ENCODE assay signal across 18 cellular contexts in the genomic region with DNA sequence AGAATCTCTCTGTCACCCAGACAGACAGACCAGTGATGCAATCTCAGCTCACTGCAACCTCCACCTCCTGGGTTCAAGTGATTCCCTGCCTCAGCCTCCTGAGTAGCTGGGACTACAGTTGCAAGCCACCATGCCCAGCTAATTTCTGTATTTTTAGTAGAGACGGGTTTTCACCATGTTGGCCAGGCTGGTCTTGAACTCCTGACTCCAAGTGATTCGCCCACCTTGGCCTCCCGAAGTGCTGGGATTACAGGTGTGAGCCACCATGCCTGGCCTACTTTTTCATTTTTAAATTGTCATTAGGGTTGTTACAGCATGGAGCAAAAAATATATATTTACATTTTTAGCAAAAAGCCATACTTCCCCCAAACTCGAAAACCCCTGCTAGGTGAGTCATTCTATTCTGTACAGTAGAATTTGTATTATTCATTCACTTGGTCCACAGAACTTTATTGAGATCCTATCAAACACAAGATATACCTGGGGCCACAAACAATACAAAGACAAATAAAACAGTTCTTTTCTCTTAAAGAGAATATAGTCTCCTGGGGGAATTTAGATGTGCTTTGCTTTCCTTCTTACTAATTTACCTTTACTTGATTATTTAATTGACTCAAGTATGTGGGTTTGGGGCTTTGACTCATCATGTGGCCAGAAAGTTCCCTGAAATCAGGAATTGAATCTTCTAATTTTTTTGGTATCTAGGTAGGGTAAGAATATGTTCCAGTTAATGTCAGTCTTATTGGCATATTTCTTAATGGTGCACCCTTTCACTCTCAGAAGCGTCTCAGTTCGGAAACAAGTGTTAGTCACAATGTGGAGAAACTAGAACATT. TPM values are rescaled to one million over a fixed set of nuclear protein-coding genes. Genes with fewer than 3 reads are reported as not detected.
DNase-seq lines count a peak whose midpoint lies in the region; ATAC-seq and TF ChIP-seq lines count a peak whose summit lies in the region.
"Had no signal": no experiment of that assay in that cellular context is flagged by ENCODE, and none has a peak within 500 bp of the region (broad histone marks: within the 10 kb centered on the region; RNA-seq: fewer than 3 reads in every experiment).

No MANE protein-coding gene starts in this region.

- no peaks in the 10 kb centered on the region for H3K27me3 ChIP-seq in thyroid gland
- H3K27me3 ChIP-seq: BLaER1 treated with 17β-estradiol and CSF1 and Interleukin-3, amounts not matched to agents 10 nM and 100 nM; esophagus squamous epithelium; ovary; SJCRH30 had no signal

- POLR2A ChIA-PET in naive thymus-derived CD8-positive, alpha-beta T cell (lab: Charles Lee): interaction anchor here (0.6 kb wide), 2 partner anchors 51 to 86 kb away, joined by 3 to 5 read pairs; no protein-coding TSS in a partner anchor

- 96 to 97% methylated on average over 6 of the region's 6 CpGs for WGBS in thyroid gland, 2 donors

- no peaks in the 10 kb centered on the region for H3K27me3 Mint-ChIP-seq in activated T-helper 2 cell treated with anti-CD3 and anti-CD28 coated beads, Interferon-gamma antibody, Interleukin-2, Interleukin-4, amounts not matched to agents 10 μg/mL and 5 μg/mL and 100 μg/mL, durations not matched to agents 14 hours and 24 hours and 36 hours (ENCODE audit: low read depth)
- no peaks in the 10 kb centered on the region for H3K27me3 Mint-ChIP-seq in naive thymus-derived CD8-positive, alpha-beta T cell
- H3K27me3 Mint-ChIP-seq: type B pancreatic cell had no signal

- no peak overlapping the region for H3K27ac ChIP-seq in thyroid gland
- H3K27ac ChIP-seq: esophagus squamous epithelium, ovary, SJCRH30 had no signal

- H3K4me3 ChIP-seq in thyroid gland (replicated peaks in 1 of 3): no peak overlapping the region
- H3K4me3 ChIP-seq: BLaER1 treated with 17β-estradiol and CSF1 and Interleukin-3, amounts not matched to agents 10 nM and 100 nM; esophagus squamous epithelium; ovary; SJCRH30 had no signal

- H3K4me3 Mint-ChIP-seq in activated T-helper 2 cell treated with anti-CD3 and anti-CD28 coated beads, Interferon-gamma antibody, Interleukin-2, Interleukin-4, amounts not matched to agents 10 μg/mL and 5 μg/mL and 100 μg/mL, durations not matched to agents 14 hours and 24 hours and 36 hours (ENCODE audit: low read depth): peak overlapping the region; percentile 5
- H3K4me3 Mint-ChIP-seq in naive thymus-derived CD8-positive, alpha-beta T cell: peak overlapping the region in 7 of 10 donors; percentile 4 to 68 (median 23)
- H3K4me3 Mint-ChIP-seq: type B pancreatic cell had no signal

- no peaks in the 10 kb centered on the region for H3K9me3 ChIP-seq in thyroid gland
- H3K9me3 ChIP-seq: esophagus squamous epithelium, ovary, SJCRH30 had no signal

- ATAC-seq in HG02610 (IDR thresholded peaks at IDR 0.05; ENCODE audit: unreplicated experiment) (peak; percentile 53), HG03565 (IDR thresholded peaks at IDR 0.05; ENCODE audit: unreplicated experiment) (no peak)
- ATAC-seq in naive thymus-derived CD8-positive, alpha-beta T cell: peak in 1 of 2 donors; percentile 24

- H3K36me3 ChIP-seq in thyroid gland: no peaks in the 10 kb centered on the region
- H3K36me3 ChIP-seq: esophagus squamous epithelium, ovary, SJCRH30 had no signal

- peak; percentile 54 for DNase-seq in activated CD4-positive, alpha-beta T cell treated with anti-CD3 and anti-CD28 coated beads for 48 hours
- no peak for DNase-seq in activated CD4-positive, alpha-beta T cell treated with anti-CD3 and anti-CD28 coated beads, Interleukin-2, amount 50 U/mL, for 1 hour
- DNase-seq in activated T-helper 2 cell treated with anti-CD3 and anti-CD28 coated beads, Interferon-gamma antibody, Interleukin-2, Interleukin-4, amounts not matched to agents 10 μg/mL and 5 μg/mL and 100 μg/mL, durations not matched to agents 14 hours and 24 hours and 36 hours (ENCODE audit: low spot score): no peak
- DNase-seq in naive thymus-derived CD8-positive, alpha-beta T cell: no peak
- DNase-seq in thyroid gland: no peak
- no peak for DNase-seq in activated gamma-delta T cell (lab: John Stamatoyannopoulos, UW)
- DNase-seq: DMS79 treated with DMSO at 0.1 percent for 48 hours, esophagus squamous epithelium, MV-4-11, NCI-H2081 treated with DMSO at 0.1 percent for 48 hours, NCI-H526, OCI-M1, ovary, SJCRH30 had no signal

- peaks cover 11% of the 10 kb centered on the region for H3K9me3 Mint-ChIP-seq in activated T-helper 2 cell treated with anti-CD3 and anti-CD28 coated beads, Interferon-gamma antibody, Interleukin-2, Interleukin-4, amounts not matched to agents 10 μg/mL and 5 μg/mL and 100 μg/mL, durations not matched to agents 14 hours and 24 hours and 36 hours
- H3K9me3 Mint-ChIP-seq in naive thymus-derived CD8-positive, alpha-beta T cell: no peaks in the 10 kb centered on the region
- H3K9me3 Mint-ChIP-seq: type B pancreatic cell had no signal

- intact Hi-C loops in activated T-helper 2 cell treated with anti-CD3 and anti-CD28 coated beads, Interferon-gamma antibody, Interleukin-2, Interleukin-4, amounts not matched to agents 10 μg/mL and 5 μg/mL and 100 μg/mL, durations not matched to agents 14 hours and 24 hours and 36 hours (cut with micrococcal nuclease): loop anchor here (1.0 to 2.0 kb wide), 5 partner anchors 12 to 81 kb away; no protein-coding TSS in a partner anchor
- intact Hi-C loops in thyroid gland (cut with DNase I): no loop called here

- peaks cover 17% of the 10 kb centered on the region for H3K36me3 Mint-ChIP-seq in activated T-helper 2 cell treated with anti-CD3 and anti-CD28 coated beads, Interferon-gamma antibody, Interleukin-2, Interleukin-4, amounts not matched to agents 10 μg/mL and 5 μg/mL and 100 μg/mL, durations not matched to agents 14 hours and 24 hours and 36 hours (ENCODE audit: low read depth)
- peaks cover 0 to 71% (median 15%) of the 10 kb centered on the region in 3 donors for H3K36me3 Mint-ChIP-seq in naive thymus-derived CD8-positive, alpha-beta T cell

- H3K27ac Mint-ChIP-seq in activated T-helper 2 cell treated with anti-CD3 and anti-CD28 coated beads, Interferon-gamma antibody, Interleukin-2, Interleukin-4, amounts not matched to agents 10 μg/mL and 5 μg/mL and 100 μg/mL, durations not matched to agents 14 hours and 24 hours and 36 hours: peak overlapping the region; percentile 85
- H3K27ac Mint-ChIP-seq in naive thymus-derived CD8-positive, alpha-beta T cell: peak overlapping the region in 9 of 10 donors; percentile 18 to 89 (median 62)

- TF ChIP-seq POLR2A in thyroid gland (IDR thresholded peaks at IDR 0.05): no peak

- no peaks in the 10 kb centered on the region for H3K4me1 ChIP-seq in thyroid gland
- H3K4me1 ChIP-seq: esophagus squamous epithelium, SJCRH30 had no signal

- TF ChIP-seq CTCF in thyroid gland (IDR thresholded peaks at IDR 0.05): no peak

- H3K4me1 Mint-ChIP-seq in activated T-helper 2 cell treated with anti-CD3 and anti-CD28 coated beads, Interferon-gamma antibody, Interleukin-2, Interleukin-4, amounts not matched to agents 10 μg/mL and 5 μg/mL and 100 μg/mL, durations not matched to agents 14 hours and 24 hours and 36 hours (ENCODE audit: low read depth): peaks cover 33% of the 10 kb centered on the region
- H3K4me1 Mint-ChIP-seq in naive thymus-derived CD8-positive, alpha-beta T cell: peaks cover 30 to 79% (median 73%) of the 10 kb centered on the region in 4 donors

RNA-seq across cellular contexts. Expression of a gene that starts 16.6 kb away (rescaled TPM):
- 207 and 217 TPM in 2 replicates for total RNA-seq in activated T-helper 2 cell treated with anti-CD3 and anti-CD28 coated beads, Interferon-gamma antibody, Interleukin-2, Interleukin-4, amounts not matched to agents 10 μg/mL and 5 μg/mL and 100 μg/mL, durations not matched to agents 14 hours and 24 hours and 36 hours
- total RNA-seq in naive thymus-derived CD8-positive, alpha-beta T cell: 100 to 1,000 TPM; 282 to 291 TPM
- polyA plus RNA-seq in naive thymus-derived CD8-positive, alpha-beta T cell: 100 to 1,000 TPM; 519 to 765 (median 628) TPM
- total RNA-seq in thyroid gland: 100 to 1,000 TPM; 103 to 204 (median 166) TPM

RNA-seq across cellular contexts. Expression of a gene that starts 36.9 kb away (rescaled TPM):
- total RNA-seq in activated T-helper 2 cell treated with anti-CD3 and anti-CD28 coated beads, Interferon-gamma antibody, Interleukin-2, Interleukin-4, amounts not matched to agents 10 μg/mL and 5 μg/mL and 100 μg/mL, durations not matched to agents 14 hours and 24 hours and 36 hours: 58.2 and 60.5 TPM in 2 replicates
- total RNA-seq in naive thymus-derived CD8-positive, alpha-beta T cell: 1 to 10 TPM; 5.3 to 7.6 TPM
- 1 to 10 TPM; 3.5 to 7.5 (median 4.9) TPM for polyA plus RNA-seq in naive thymus-derived CD8-positive, alpha-beta T cell
- 1 to 10 TPM; 2.8 to 6.1 (median 4.2) TPM for total RNA-seq in thyroid gland

RNA-seq across cellular contexts. Expression of a gene that starts 37.3 kb away (rescaled TPM):
- 23.7 and 24.3 TPM in 2 replicates for total RNA-seq in activated T-helper 2 cell treated with anti-CD3 and anti-CD28 coated beads, Interferon-gamma antibody, Interleukin-2, Interleukin-4, amounts not matched to agents 10 μg/mL and 5 μg/mL and 100 μg/mL, durations not matched to agents 14 hours and 24 hours and 36 hours
- 10 to 100 TPM in 1 of 2 experiments, 1 to 10 TPM in 1; 8.8 to 12.5 TPM for total RNA-seq in naive thymus-derived CD8-positive, alpha-beta T cell
- 1 to 10 TPM; 2.8 to 5.1 (median 4.3) TPM for polyA plus RNA-seq in naive thymus-derived CD8-positive, alpha-beta T cell
- total RNA-seq in thyroid gland: 10 to 100 TPM; 20.6 to 27.1 (median 24.3) TPM
